19 cellular contexts compared by ENCODE assay signal in the genomic region with DNA sequence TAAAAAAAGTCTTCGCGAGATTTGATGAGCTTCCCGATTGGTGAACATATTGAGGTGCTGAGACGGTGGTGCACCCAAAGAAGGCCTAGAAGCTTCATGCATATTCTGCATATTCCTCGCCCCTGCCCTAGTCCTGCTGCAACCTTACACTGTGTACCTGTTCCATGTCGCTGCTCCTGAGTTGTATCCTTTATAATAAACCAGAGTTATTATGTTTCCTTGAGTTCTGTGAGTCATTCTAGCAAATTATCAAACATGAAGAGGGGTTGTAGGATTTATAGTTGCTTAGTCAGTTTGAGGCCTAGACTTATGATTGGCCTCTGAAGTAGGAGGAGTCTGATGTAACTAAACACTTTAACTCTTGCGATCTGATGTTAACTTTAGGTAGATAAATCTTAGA.
"Had no signal": no experiment of that assay in that cellular context is flagged by ENCODE, and none has a peak within 500 bp of the region (broad histone marks: within the 10 kb centered on the region; RNA-seq: fewer than 3 reads in every experiment).

No MANE protein-coding gene starts in this region.

- H3K4me1 Mint-ChIP-seq: immature natural killer cell, mesothelial cell of epicardium had no signal

- H3K27me3 ChIP-seq: dorsolateral prefrontal cortex, esophagus muscularis mucosa, foreskin keratinocyte, gastroesophageal sphincter, heart left ventricle, hepatocyte, left lung had no signal

- H3K79me2 ChIP-seq: hepatocyte had no signal

- H3K4me3 Mint-ChIP-seq: immature natural killer cell, mesothelial cell of epicardium had no signal

- H3K4me3 ChIP-seq: coronary artery, dorsolateral prefrontal cortex, esophagus muscularis mucosa, gastroesophageal sphincter, heart left ventricle, hepatocyte, left lung, lower lobe of right lung, mucosa of descending colon had no signal

- H3K9me3 Mint-ChIP-seq: immature natural killer cell had no signal

- H3K27ac Mint-ChIP-seq: immature natural killer cell, mesothelial cell of epicardium had no signal

- H3K27ac ChIP-seq: coronary artery, dorsolateral prefrontal cortex, esophagus muscularis mucosa, foreskin keratinocyte, gastroesophageal sphincter, heart left ventricle, hepatocyte, left lung, lower lobe of right lung had no signal

- H3K9me3 ChIP-seq: esophagus muscularis mucosa, gastroesophageal sphincter, left lung, lower lobe of right lung, mucosa of descending colon had no signal

- ATAC-seq: foreskin keratinocyte, gastroesophageal sphincter, heart left ventricle, left cardiac atrium, left lung, left ventricle myocardium superior, lower lobe of right lung, mucosa of descending colon had no signal

- H3K36me3 ChIP-seq: esophagus muscularis mucosa, gastroesophageal sphincter, heart left ventricle, left lung, lower lobe of right lung had no signal

- H2AFZ ChIP-seq: hepatocyte had no signal

- H3K4me2 ChIP-seq: hepatocyte had no signal

- H3K36me3 Mint-ChIP-seq: immature natural killer cell, mesothelial cell of epicardium had no signal

- DNase-seq: dermis blood vessel endothelial cell; dorsolateral prefrontal cortex; effector CD4-positive, alpha-beta T cell; effector memory CD4-positive, alpha-beta T cell; foreskin keratinocyte; heart left ventricle; hypothalamus; immature natural killer cell; left cardiac atrium; left lung; left ventricle myocardium superior; lower lobe of right lung; mesenchymal stem cell; mucosa of descending colon had no signal

- H3K4me1 ChIP-seq: foreskin keratinocyte, heart left ventricle, left lung, lower lobe of right lung had no signal
